Comparison of ENCODE assay signal across 28 cellular contexts in genomic region chr15:77130315-77130930, GRCh38.
"Had no signal": no experiment of that assay in that cellular context is flagged by ENCODE, and none has a peak within 500 bp of the region (broad histone marks: within the 10 kb centered on the region; RNA-seq: fewer than 3 reads in every experiment).

No MANE protein-coding gene starts in this region.

- ATAC-seq: activated T-cell treated with anti-CD3 and anti-CD28 coated beads, Interleukin-2, amount 50 U/mL, for 72 hours; effector memory CD8-positive, alpha-beta T cell; foreskin keratinocyte; gastrocnemius medialis; heart left ventricle had no signal

- H3K4me1 Mint-ChIP-seq: activated CD4-positive, alpha-beta memory T cell treated with anti-CD3 and anti-CD28 coated beads, Interleukin-2, amount 10 ng/mL, durations not matched to agents 7 days and 5 days; activated CD4-positive, alpha-beta T cell treated with anti-CD3 and anti-CD28 coated beads, Interleukin-2, amount 10 ng/mL, durations not matched to agents 7 days and 5 days; central memory CD8-positive, alpha-beta T cell had no signal

- DNase-seq: activated CD4-positive, alpha-beta memory T cell treated with anti-CD3 and anti-CD28 coated beads, Interleukin-2, amount 10 ng/mL, durations not matched to agents 7 days and 5 days; activated CD4-positive, alpha-beta T cell treated with anti-CD3 and anti-CD28 coated beads for 1 hour; activated CD4-positive, alpha-beta T cell treated with anti-CD3 and anti-CD28 coated beads for 4 hours; activated CD4-positive, alpha-beta T cell treated with anti-CD3 and anti-CD28 coated beads, Interleukin-2, amount 10 ng/mL, durations not matched to agents 7 days and 5 days; activated CD4-positive, alpha-beta T cell treated with anti-CD3 and anti-CD28 coated beads, Interleukin-2, amount 50 U/mL, for 4 hours; activated CD8-positive, alpha-beta memory T cell treated with anti-CD3 and anti-CD28 coated beads, Interleukin-2, amount 50 U/mL, for 48 hours; activated gamma-delta T cell; activated naive CD4-positive, alpha-beta T cell treated with anti-CD3 and anti-CD28 coated beads, Interleukin-2, amount 50 U/mL, for 16 hours; activated naive CD4-positive, alpha-beta T cell treated with Interleukin-2 at 50 U/mL for 16 hours; activated T-cell treated with anti-CD3 and anti-CD28 coated beads for 4 hours; activated T-cell treated with anti-CD3 and anti-CD28 coated beads, Interleukin-2, amount 50 U/mL, for 24 hours; activated T-cell treated with anti-CD3 and anti-CD28 coated beads, Interleukin-2, amount 50 U/mL, for 72 hours; amniotic stem cell; anterior cingulate cortex; brain microvascular endothelial cell; dorsolateral prefrontal cortex; effector memory CD8-positive, alpha-beta T cell; erythroblast; foreskin keratinocyte; gastrocnemius medialis; glutamatergic neuron; heart left ventricle; hypothalamus had no signal

- H3K36me3 ChIP-seq: brain microvascular endothelial cell, gastrocnemius medialis had no signal

- H3K9me3 Mint-ChIP-seq: activated CD4-positive, alpha-beta memory T cell treated with anti-CD3 and anti-CD28 coated beads, Interleukin-2, amount 10 ng/mL, durations not matched to agents 7 days and 5 days; activated CD4-positive, alpha-beta T cell treated with anti-CD3 and anti-CD28 coated beads, Interleukin-2, amount 10 ng/mL, durations not matched to agents 7 days and 5 days; activated T-cell treated with anti-CD3 and anti-CD28 coated beads, Interleukin-2, amount 50 U/mL, for 24 hours; activated T-cell treated with anti-CD3 and anti-CD28 coated beads, Interleukin-2, amount 50 U/mL, for 72 hours; central memory CD8-positive, alpha-beta T cell had no signal

- H3K4me3 Mint-ChIP-seq: activated CD4-positive, alpha-beta memory T cell treated with anti-CD3 and anti-CD28 coated beads, Interleukin-2, amount 10 ng/mL, durations not matched to agents 7 days and 5 days; activated CD4-positive, alpha-beta T cell treated with anti-CD3 and anti-CD28 coated beads, Interleukin-2, amount 10 ng/mL, durations not matched to agents 7 days and 5 days; activated naive CD8-positive, alpha-beta T cell; activated T-cell treated with anti-CD3 and anti-CD28 coated beads, Interleukin-2, amount 50 U/mL, for 24 hours; activated T-cell treated with anti-CD3 and anti-CD28 coated beads, Interleukin-2, amount 50 U/mL, for 72 hours; central memory CD8-positive, alpha-beta T cell; dendritic cell treated with granulocyte-macrophage colony-stimulating factor and Interleukin-4, amounts not matched to agents 40 ng/mL and 50 ng/mL, for 4 days; effector memory CD8-positive, alpha-beta T cell had no signal

- H3K27ac ChIP-seq: brain microvascular endothelial cell, coronary artery, dorsolateral prefrontal cortex, esophagus muscularis mucosa, foreskin keratinocyte, gastrocnemius medialis, heart left ventricle had no signal

- H3K9me3 ChIP-seq: esophagus muscularis mucosa, gastrocnemius medialis, heart left ventricle had no signal

- H3K4me3 ChIP-seq: coronary artery, dorsolateral prefrontal cortex, esophagus muscularis mucosa, gastrocnemius medialis, heart left ventricle had no signal

- H3K27me3 ChIP-seq: brain microvascular endothelial cell, dorsolateral prefrontal cortex, esophagus muscularis mucosa, foreskin keratinocyte, gastrocnemius medialis, heart left ventricle had no signal

- H3K4me1 ChIP-seq: foreskin keratinocyte had no signal

- H3K27ac Mint-ChIP-seq: activated CD4-positive, alpha-beta memory T cell treated with anti-CD3 and anti-CD28 coated beads, Interleukin-2, amount 10 ng/mL, durations not matched to agents 7 days and 5 days; activated CD4-positive, alpha-beta T cell treated with anti-CD3 and anti-CD28 coated beads, Interleukin-2, amount 10 ng/mL, durations not matched to agents 7 days and 5 days; activated naive CD8-positive, alpha-beta T cell; activated T-cell treated with anti-CD3 and anti-CD28 coated beads, Interleukin-2, amount 50 U/mL, for 24 hours; activated T-cell treated with anti-CD3 and anti-CD28 coated beads, Interleukin-2, amount 50 U/mL, for 72 hours; dendritic cell treated with granulocyte-macrophage colony-stimulating factor and Interleukin-4, amounts not matched to agents 40 ng/mL and 50 ng/mL, for 4 days; effector memory CD8-positive, alpha-beta T cell had no signal

- H3K27me3 Mint-ChIP-seq: activated CD4-positive, alpha-beta memory T cell treated with anti-CD3 and anti-CD28 coated beads, Interleukin-2, amount 10 ng/mL, durations not matched to agents 7 days and 5 days; activated CD4-positive, alpha-beta T cell treated with anti-CD3 and anti-CD28 coated beads, Interleukin-2, amount 10 ng/mL, durations not matched to agents 7 days and 5 days; activated naive CD8-positive, alpha-beta T cell; activated T-cell treated with anti-CD3 and anti-CD28 coated beads, Interleukin-2, amount 50 U/mL, for 24 hours; central memory CD8-positive, alpha-beta T cell; dendritic cell treated with granulocyte-macrophage colony-stimulating factor and Interleukin-4, amounts not matched to agents 40 ng/mL and 50 ng/mL, for 4 days; effector memory CD8-positive, alpha-beta T cell had no signal
